ENCODE assay signal across 17 cellular contexts in genomic region chr2:33093293-33093692, GRCh38.
"Had no signal": no experiment of that assay in that cellular context is flagged by ENCODE, and none has a peak within 500 bp of the region (broad histone marks: within the 10 kb centered on the region; RNA-seq: fewer than 3 reads in every experiment).

No MANE protein-coding gene starts in this region.

- H2AFZ ChIP-seq: hepatocyte, neural progenitor cell, parathyroid adenoma had no signal

- H3K27ac ChIP-seq: dorsolateral prefrontal cortex, hepatocyte, neural progenitor cell, parathyroid adenoma had no signal

- DNase-seq: caudate nucleus; cerebellar nuclear complex; dorsolateral prefrontal cortex; effector CD4-positive, alpha-beta T cell; foreskin fibroblast; gastrocnemius medialis; head of caudate nucleus; left colon; mesenchymal stem cell; naive thymus-derived CD4-positive, alpha-beta T cell; small intestine; stimulated activated CD4-positive, alpha-beta T cell treated with anti-CD3 and anti-CD28 coated beads, Interleukin-15, amount 100 ng/mL, for 24 hours; stimulated activated CD4-positive, alpha-beta T cell treated with anti-CD3 and anti-CD28 coated beads, Interleukin-2, amount 100 ng/mL, for 48 hours; stimulated activated naive B cell treated with anti-CD40 and anti-IgM and Interleukin-4, amounts not matched to agents 10 μg/mL and 1 μg/mL and 100 μg/mL, for 72 hours had no signal

- H3K9ac ChIP-seq: neural progenitor cell, parathyroid adenoma had no signal

- ATAC-seq: left colon; naive thymus-derived CD4-positive, alpha-beta T cell; stimulated activated naive B cell treated with anti-CD40 and anti-IgM and Interleukin-4, amounts not matched to agents 10 μg/mL and 1 μg/mL and 100 μg/mL, for 72 hours had no signal

- H3K79me2 ChIP-seq: hepatocyte, parathyroid adenoma had no signal

- H3K9me3 ChIP-seq: gastrocnemius medialis had no signal

- H3K27me3 ChIP-seq: dorsolateral prefrontal cortex, gastrocnemius medialis, hepatocyte, neural progenitor cell had no signal

- H3K4me2 ChIP-seq: hepatocyte, neural progenitor cell had no signal

- H3K4me1 ChIP-seq: gastrocnemius medialis, neural progenitor cell, parathyroid adenoma had no signal

- H3K36me3 ChIP-seq: gastrocnemius medialis, neural progenitor cell had no signal

- H3K4me3 ChIP-seq: dorsolateral prefrontal cortex, gastrocnemius medialis, hepatocyte, neural progenitor cell had no signal
